Comparison of ENCODE assay signal across 8 cellular contexts in genomic region chr7:27171636-27172387, GRCh38. TPM values are rescaled to one million over a fixed set of nuclear protein-coding genes. Genes with fewer than 3 reads are reported as not detected.
DNase-seq lines count a peak whose midpoint lies in the region; ATAC-seq and TF ChIP-seq lines count a peak whose summit lies in the region.

No MANE protein-coding gene starts in this region.

- peak overlapping the region; percentile 91 for H3K27ac ChIP-seq in mesenchymal stem cell (ENCODE audit: low read length, poor library complexity, severe bottlenecking)
- H3K27ac ChIP-seq in caudate nucleus (ENCODE audit: low read depth, low read length) = no peak overlapping the region

- no peaks in the 10 kb centered on the region for H3K4me1 ChIP-seq in mesenchymal stem cell (ENCODE audit: control insufficient read depth, insufficient read depth, low read depth, low read length)

- H3K4me2 ChIP-seq in mesenchymal stem cell (ENCODE audit: low read length, poor library complexity, severe bottlenecking) = peak overlapping the region; percentile 60

- peaks cover 0 to 8% of the 10 kb centered on the region in 2 experiments for H3K27me3 ChIP-seq in mesenchymal stem cell (ENCODE audit: control insufficient read depth in 1 of 2, insufficient read depth in 1 of 2, low read length in 2 of 2)

- no peak for ATAC-seq in HG02763 (IDR thresholded peaks at IDR 0.05; ENCODE audit: unreplicated experiment)

- H3K27ac Mint-ChIP-seq in activated CD4-positive, alpha-beta memory T cell treated with anti-CD3 and anti-CD28 coated beads, Interleukin-2, amount 10 ng/mL, durations not matched to agents 7 days and 5 days = peak overlapping the region; percentile 58

- H3K23ac ChIP-seq in mesenchymal stem cell (ENCODE audit: low read length in 2 of 2) = peak overlapping the region in 1 of 2 experiments; percentile 46

- peaks cover 69% of the 10 kb centered on the region for H3K27me3 Mint-ChIP-seq in activated CD4-positive, alpha-beta memory T cell treated with anti-CD3 and anti-CD28 coated beads, Interleukin-2, amount 10 ng/mL, durations not matched to agents 7 days and 5 days

- no peaks in the 10 kb centered on the region for H3K9me3 ChIP-seq in mesenchymal stem cell (ENCODE audit: control insufficient read depth, low read length)

- CTCF ChIA-PET in activated CD4-positive, alpha-beta memory T cell treated with anti-CD3 and anti-CD28 coated beads, Interleukin-2, amount 10 ng/mL, durations not matched to agents 7 days and 5 days (lab: Charles Lee) = interaction anchor here (2.2 kb wide), 1 partner anchor 11 kb away, joined by 6 read pairs; no protein-coding TSS in a partner anchor

- H2BK120ac ChIP-seq in mesenchymal stem cell (ENCODE audit: low read depth, low read length) = peak overlapping the region; percentile 84

- peak overlapping the region; percentile 87 for H3K4me3 ChIP-seq in AG09309 (ENCODE audit: control insufficient read depth, low read depth, low read length)
- peak overlapping the region; percentile 58 to 92 for H3K4me3 ChIP-seq in mesenchymal stem cell (ENCODE audit: insufficient read depth in 1 of 2, low read depth in 1 of 2, low read length in 2 of 2)

- peak overlapping the region; percentile 79 for H2AK5ac ChIP-seq in mesenchymal stem cell (ENCODE audit: low read length, severe bottlenecking)

- peak overlapping the region; percentile 31 to 78 for H3K4ac ChIP-seq in mesenchymal stem cell (ENCODE audit: low read depth in 1 of 2, low read length in 2 of 2)

- H3K9me3 Mint-ChIP-seq in activated CD4-positive, alpha-beta memory T cell treated with anti-CD3 and anti-CD28 coated beads, Interleukin-2, amount 10 ng/mL, durations not matched to agents 7 days and 5 days = no peaks in the 10 kb centered on the region

- peak overlapping the region; percentile 90 for H3K9ac ChIP-seq in mesenchymal stem cell (ENCODE audit: low read length)

- H3K4me1 Mint-ChIP-seq in activated CD4-positive, alpha-beta memory T cell treated with anti-CD3 and anti-CD28 coated beads, Interleukin-2, amount 10 ng/mL, durations not matched to agents 7 days and 5 days = peaks cover 13% of the 10 kb centered on the region

- H4K91ac ChIP-seq in mesenchymal stem cell (ENCODE audit: low read length) = no peak overlapping the region

- peak overlapping the region; percentile 64 for H4K8ac ChIP-seq in mesenchymal stem cell (ENCODE audit: low read length)

- H2BK15ac ChIP-seq in mesenchymal stem cell (ENCODE audit: low read depth, poor library complexity, severe bottlenecking) = no peak overlapping the region

- H3K79me1 ChIP-seq in mesenchymal stem cell (replicated peaks; ENCODE audit: low read length, poor library complexity, severe bottlenecking) = no peaks in the 10 kb centered on the region

- POLR2A ChIA-PET in activated CD4-positive, alpha-beta memory T cell treated with anti-CD3 and anti-CD28 coated beads, Interleukin-2, amount 10 ng/mL, durations not matched to agents 7 days and 5 days (lab: Charles Lee) = interaction anchor here (1.0 to 1.6 kb wide), 2 partner anchors 15 to 22 kb away, joined by 3 to 5 read pairs; no protein-coding TSS in a partner anchor

- H3K36me3 ChIP-seq in mesenchymal stem cell (ENCODE audit: control insufficient read depth in 1 of 2, insufficient read depth in 2 of 2, low read depth in 1 of 2, low read length in 2 of 2) = peaks cover 4 to 66% of the 10 kb centered on the region in 2 experiments

- H3K36me3 Mint-ChIP-seq in activated CD4-positive, alpha-beta memory T cell treated with anti-CD3 and anti-CD28 coated beads, Interleukin-2, amount 10 ng/mL, durations not matched to agents 7 days and 5 days (ENCODE audit: low read depth) = no peaks in the 10 kb centered on the region

- H2BK5ac ChIP-seq in mesenchymal stem cell (ENCODE audit: low read depth, low read length, poor library complexity, severe bottlenecking) = peak overlapping the region; percentile 71

- H3K14ac ChIP-seq in mesenchymal stem cell (ENCODE audit: low read length in 2 of 2) = peak overlapping the region in 1 of 2 experiments; percentile 79

- peak overlapping the region; percentile 57 to 87 for H2BK12ac ChIP-seq in mesenchymal stem cell (ENCODE audit: low read length in 2 of 2)

- no peak for DNase-seq in AG09309 (ENCODE audit: low read depth)
- DNase-seq in GM04504 (ENCODE audit: low read depth) = peak; percentile 35
- DNase-seq in activated CD4-positive, alpha-beta memory T cell treated with anti-CD3 and anti-CD28 coated beads, Interleukin-2, amount 10 ng/mL, durations not matched to agents 7 days and 5 days = no peak
- DNase-seq in mesenchymal stem cell = peak; percentile 60
- DNase-seq in caudate nucleus (lab: John Stamatoyannopoulos, UW) = no peak
- DNase-seq in NCI-H526 treated with DMSO at 0.1 percent for 48 hours (lab: John Stamatoyannopoulos, UW) = no peak
- DNase-seq in DMS114 treated with DMSO at 0.1 percent for 48 hours (lab: John Stamatoyannopoulos, UW; ENCODE audit: unreplicated experiment) = no peak

- 7% methylated on average over 30 of the region's 30 CpGs for WGBS in mesenchymal stem cell

- no peak for TF ChIP-seq CTCF in AG09309 (IDR thresholded peaks at IDR 0.05; ENCODE audit: control insufficient read depth, insufficient read depth, low read depth, low read length, missing control alignments)

- peak overlapping the region; percentile 65 to 90 for H3K18ac ChIP-seq in mesenchymal stem cell (ENCODE audit: low read depth in 1 of 2, low read length in 2 of 2)

- no peak overlapping the region for H2AFZ ChIP-seq in mesenchymal stem cell (ENCODE audit: low read depth, low read length)

- H3K4me3 Mint-ChIP-seq in activated CD4-positive, alpha-beta memory T cell treated with anti-CD3 and anti-CD28 coated beads, Interleukin-2, amount 10 ng/mL, durations not matched to agents 7 days and 5 days = no peak overlapping the region

RNA-seq across cellular contexts. Expression of gene HOXA10, which starts 2.3 kb away (rescaled TPM):
- not detected for total RNA-seq in activated CD4-positive, alpha-beta memory T cell treated with anti-CD3 and anti-CD28 coated beads, Interleukin-2, amount 10 ng/mL, durations not matched to agents 7 days and 5 days
- 6.9 TPM for polyA plus RNA-seq in mesenchymal stem cell (2013, experiment 1 of 2)
- polyA plus RNA-seq in mesenchymal stem cell (2013, experiment 2 of 2) = 7.1 TPM

RNA-seq across cellular contexts. Expression of gene HOXA9, which starts 6.5 kb away (rescaled TPM):
- not detected for total RNA-seq in activated CD4-positive, alpha-beta memory T cell treated with anti-CD3 and anti-CD28 coated beads, Interleukin-2, amount 10 ng/mL, durations not matched to agents 7 days and 5 days
- polyA plus RNA-seq in mesenchymal stem cell (2013, experiment 1 of 2) = 9.8 TPM
- polyA plus RNA-seq in mesenchymal stem cell (2013, experiment 2 of 2) = 9.8 TPM

RNA-seq across cellular contexts. Expression of gene HOXA11, which starts 13.2 kb away (rescaled TPM):
- not detected for total RNA-seq in activated CD4-positive, alpha-beta memory T cell treated with anti-CD3 and anti-CD28 coated beads, Interleukin-2, amount 10 ng/mL, durations not matched to agents 7 days and 5 days
- polyA plus RNA-seq in mesenchymal stem cell (2013, experiment 1 of 2) = 1.4 TPM
- polyA plus RNA-seq in mesenchymal stem cell (2013, experiment 2 of 2) = 1.3 TPM

RNA-seq across cellular contexts. Expression of gene HOXA7, which starts 15.3 kb away (rescaled TPM):
- total RNA-seq in activated CD4-positive, alpha-beta memory T cell treated with anti-CD3 and anti-CD28 coated beads, Interleukin-2, amount 10 ng/mL, durations not matched to agents 7 days and 5 days = not detected
- polyA plus RNA-seq in mesenchymal stem cell (2013, experiment 1 of 2) = 3.1 TPM
- 3.2 TPM for polyA plus RNA-seq in mesenchymal stem cell (2013, experiment 2 of 2)

RNA-seq across cellular contexts. Expression of gene HOXA3, which starts 19.4 kb away (rescaled TPM):
- total RNA-seq in activated CD4-positive, alpha-beta memory T cell treated with anti-CD3 and anti-CD28 coated beads, Interleukin-2, amount 10 ng/mL, durations not matched to agents 7 days and 5 days = not detected
- polyA plus RNA-seq in mesenchymal stem cell (2013, experiment 1 of 2) = 0.39 TPM
- 0.51 TPM for polyA plus RNA-seq in mesenchymal stem cell (2013, experiment 2 of 2)

Comparison
In these comparisons a context has a peak if more than half of its experiments do, and no peak if none do; other contexts are left out.
1. DNase-seq: peak in GM04504 (single experiment) and mesenchymal stem cell (single experiment); none in AG09309 (single experiment), activated CD4-positive, alpha-beta memory T cell treated with anti-CD3 and anti-CD28 coated beads, Interleukin-2, amount 10 ng/mL, durations not matched to agents 7 days and 5 days (single experiment), caudate nucleus (0 of 61), NCI-H526 treated with DMSO at 0.1 percent for 48 hours (single experiment) and DMS114 treated with DMSO at 0.1 percent for 48 hours (single experiment).